In genomic region chr13:99984134-99984462, GRCh38 we compare ENCODE assay signal across 1 cellular context.
TF ChIP-seq lines count a peak whose summit lies in the region.

No MANE protein-coding gene starts in this region.

TF ChIP-seq in K562, 482 proteins besides CTCF, POLR2A, EP300 and RAD21 (continued from another document):
- no peak for TF ChIP-seq ZBTB33 (CRISPR knock-in tag; IDR thresholded peaks at IDR 0.05)
- no peak for TF ChIP-seq MYBL2 (IDR thresholded peaks at IDR 0.05; ENCODE audit: low read depth)
- TF ChIP-seq MYBL2 (CRISPR knock-in tag; IDR thresholded peaks at IDR 0.05; ENCODE audit: borderline replicate concordance) = no peak
- TF ChIP-seq NFIC (IDR thresholded peaks at IDR 0.05) = no peak
- TF ChIP-seq FOXK2 (conservative IDR thresholded peaks at IDR 0.05 in 1 of 2, IDR thresholded peaks at IDR 0.05 in 1 of 2; ENCODE audit: low read depth in 2 of 2) = no peak
- no peak for TF ChIP-seq SNRNP70 (optimal IDR thresholded peaks at IDR 0.05; ENCODE audit: low read depth, low read length)
- no peak for TF ChIP-seq ZBTB26 (CRISPR knock-in tag; IDR thresholded peaks at IDR 0.05)
